ENCODE assay signal across 17 cellular contexts in the genomic region with DNA sequence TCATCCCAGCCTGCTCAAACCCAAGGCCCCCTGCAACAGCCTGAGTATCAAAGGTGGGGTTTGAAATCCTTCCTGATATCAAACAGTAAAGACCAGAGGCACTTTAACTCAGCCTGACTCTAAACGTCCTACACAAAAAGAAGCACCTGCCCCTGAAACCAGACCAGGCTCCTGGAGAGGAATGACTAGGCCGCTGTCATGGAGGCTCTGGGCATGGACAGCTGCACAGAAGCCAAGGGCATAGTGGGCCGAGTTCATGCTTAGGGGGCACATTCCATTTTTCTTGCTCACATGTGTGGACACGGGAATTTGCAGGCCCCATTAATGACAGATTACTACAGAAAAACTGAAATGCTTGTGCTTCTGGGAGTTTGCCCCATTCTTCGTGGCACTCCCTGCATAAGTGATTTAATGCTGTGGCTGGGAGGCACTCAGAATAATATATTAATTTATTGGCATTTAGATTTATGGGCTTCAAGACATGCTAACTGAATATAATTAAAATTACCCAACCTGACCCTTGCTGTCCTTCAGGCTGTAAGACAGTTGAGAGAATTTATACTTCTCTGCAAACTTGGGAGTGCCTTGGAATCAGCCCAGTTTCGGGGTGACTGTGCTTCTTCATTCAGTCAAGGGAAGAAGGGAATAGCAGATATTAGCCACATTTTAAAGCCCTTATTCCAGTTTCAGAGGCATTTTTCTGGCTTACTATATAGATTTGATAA.
DNase-seq lines count a peak whose midpoint lies in the region; ATAC-seq and TF ChIP-seq lines count a peak whose summit lies in the region.
"Had no signal": no experiment of that assay in that cellular context is flagged by ENCODE, and none has a peak within 500 bp of the region (broad histone marks: within the 10 kb centered on the region; RNA-seq: fewer than 3 reads in every experiment).

No MANE protein-coding gene starts in this region.

- intact Hi-C loops in left lung (cut with DNase I): no loop called here

- no peaks in the 10 kb centered on the region for H3K36me3 ChIP-seq in left lung
- H3K36me3 ChIP-seq: WERI-Rb-1 had no signal

- peaks cover 0 to 7% of the 10 kb centered on the region in 2 donors for H3K4me1 ChIP-seq in left lung
- H3K4me1 ChIP-seq: foreskin keratinocyte had no signal

- peaks cover 33% of the 10 kb centered on the region for H3K4me1 Mint-ChIP-seq in activated naive CD8-positive, alpha-beta T cell treated with anti-CD3 and anti-CD28 coated beads, Interleukin-2, amount 10 ng/mL, durations not matched to agents 7 days and 5 days
- H3K4me1 Mint-ChIP-seq in activated naive CD8-positive, alpha-beta T cell treated with anti-CD3 and anti-CD28 coated beads, Interleukin-2, amount 50 U/mL, for 24 hours: peaks cover 44% of the 10 kb centered on the region
- H3K4me1 Mint-ChIP-seq in T-helper 17 cell (peaks cover 42% of the 10 kb centered on the region), type B pancreatic cell (ENCODE audit: unreplicated experiment) (no peaks in the 10 kb centered on the region)
- H3K4me1 Mint-ChIP-seq: brain had no signal

- H3K4me3 ChIP-seq in left lung: no peak overlapping the region

- DNase-seq in activated naive CD8-positive, alpha-beta T cell treated with anti-CD3 and anti-CD28 coated beads, Interleukin-2, amount 10 ng/mL, durations not matched to agents 7 days and 5 days: no peak
- DNase-seq in activated naive CD8-positive, alpha-beta T cell treated with anti-CD3 and anti-CD28 coated beads, Interleukin-2, amount 50 U/mL, for 24 hours: no peak
- no peak for DNase-seq in T-helper 17 cell
- no peak for DNase-seq in left lung
- DNase-seq in type B pancreatic cell (ENCODE audit: extremely low spot score, unreplicated experiment): peak; percentile 43
- no peak for DNase-seq in NAMALWA (ENCODE audit: low spot score)
- DNase-seq: cortex of kidney, foreskin keratinocyte, KBM-7, left cardiac atrium, NCI-H1048, NCI-H2081, NCI-H510A, WERI-Rb-1 had no signal

- POLR2A ChIA-PET in activated naive CD8-positive, alpha-beta T cell treated with anti-CD3 and anti-CD28 coated beads, Interleukin-2, amount 10 ng/mL, durations not matched to agents 7 days and 5 days (lab: Charles Lee): interaction anchor here (1.0 to 3.2 kb wide), 2 partner anchors 15 to 104 kb away, joined by 6 to 21 read pairs; a partner anchor contains a TSS

- ATAC-seq in activated naive CD8-positive, alpha-beta T cell treated with anti-CD3 and anti-CD28 coated beads, Interleukin-2, amount 10 ng/mL, durations not matched to agents 7 days and 5 days (ENCODE audit: low read depth): no peak
- no peak for ATAC-seq in activated naive CD8-positive, alpha-beta T cell treated with anti-CD3 and anti-CD28 coated beads, Interleukin-2, amount 50 U/mL, for 24 hours
- ATAC-seq in T-helper 17 cell: no peak
- ATAC-seq in left lung: peak; percentile 23
- no peak for ATAC-seq in HG03280 (IDR thresholded peaks at IDR 0.05; ENCODE audit: unreplicated experiment)
- ATAC-seq: foreskin keratinocyte, left cardiac atrium, right cardiac atrium had no signal

- peaks cover 10% of the 10 kb centered on the region for H3K9me3 Mint-ChIP-seq in activated naive CD8-positive, alpha-beta T cell treated with anti-CD3 and anti-CD28 coated beads, Interleukin-2, amount 10 ng/mL, durations not matched to agents 7 days and 5 days
- no peaks in the 10 kb centered on the region for H3K9me3 Mint-ChIP-seq in activated naive CD8-positive, alpha-beta T cell treated with anti-CD3 and anti-CD28 coated beads, Interleukin-2, amount 50 U/mL, for 24 hours
- H3K9me3 Mint-ChIP-seq in type B pancreatic cell: no peaks in the 10 kb centered on the region

- H3K9me3 ChIP-seq in T-helper 17 cell (ENCODE audit: control insufficient read depth, low read length, poor library complexity, severe bottlenecking): no peaks in the 10 kb centered on the region
- no peaks in the 10 kb centered on the region for H3K9me3 ChIP-seq in left lung

- H3K36me3 Mint-ChIP-seq in activated naive CD8-positive, alpha-beta T cell treated with anti-CD3 and anti-CD28 coated beads, Interleukin-2, amount 10 ng/mL, durations not matched to agents 7 days and 5 days: peaks cover 10% of the 10 kb centered on the region
- no peaks in the 10 kb centered on the region for H3K36me3 Mint-ChIP-seq in activated naive CD8-positive, alpha-beta T cell treated with anti-CD3 and anti-CD28 coated beads, Interleukin-2, amount 50 U/mL, for 24 hours (ENCODE audit: low read depth)
- peaks cover 2% of the 10 kb centered on the region for H3K36me3 Mint-ChIP-seq in T-helper 17 cell (ENCODE audit: low read depth)
- no peaks in the 10 kb centered on the region for H3K36me3 Mint-ChIP-seq in type B pancreatic cell
- H3K36me3 Mint-ChIP-seq: brain had no signal

- peak overlapping the region; percentile 32 for H3K4me3 Mint-ChIP-seq in activated naive CD8-positive, alpha-beta T cell treated with anti-CD3 and anti-CD28 coated beads, Interleukin-2, amount 10 ng/mL, durations not matched to agents 7 days and 5 days
- no peak overlapping the region for H3K4me3 Mint-ChIP-seq in activated naive CD8-positive, alpha-beta T cell treated with anti-CD3 and anti-CD28 coated beads, Interleukin-2, amount 50 U/mL, for 24 hours
- H3K4me3 Mint-ChIP-seq in T-helper 17 cell (peak overlapping the region; percentile 88), type B pancreatic cell (no peak overlapping the region)
- H3K4me3 Mint-ChIP-seq: brain had no signal

- peak overlapping the region; percentile 83 for H3K27ac Mint-ChIP-seq in activated naive CD8-positive, alpha-beta T cell treated with anti-CD3 and anti-CD28 coated beads, Interleukin-2, amount 10 ng/mL, durations not matched to agents 7 days and 5 days
- no peak overlapping the region for H3K27ac Mint-ChIP-seq in activated naive CD8-positive, alpha-beta T cell treated with anti-CD3 and anti-CD28 coated beads, Interleukin-2, amount 50 U/mL, for 24 hours
- H3K27ac Mint-ChIP-seq in T-helper 17 cell: peak overlapping the region; percentile 89
- H3K27ac Mint-ChIP-seq in type B pancreatic cell: no peak overlapping the region
- H3K27ac Mint-ChIP-seq: brain had no signal

- TF ChIP-seq CTCF in left lung (IDR thresholded peaks at IDR 0.05) (no peak), type B pancreatic cell (conservative IDR thresholded peaks at IDR 0.05) (no peak)

- H3K27ac ChIP-seq in left lung: no peak overlapping the region
- H3K27ac ChIP-seq: foreskin keratinocyte, WERI-Rb-1 had no signal

- no peaks in the 10 kb centered on the region for H3K27me3 ChIP-seq in left lung
- H3K27me3 ChIP-seq: foreskin keratinocyte had no signal

- H3K27me3 Mint-ChIP-seq in activated naive CD8-positive, alpha-beta T cell treated with anti-CD3 and anti-CD28 coated beads, Interleukin-2, amount 10 ng/mL, durations not matched to agents 7 days and 5 days: peaks cover 12% of the 10 kb centered on the region
- no peaks in the 10 kb centered on the region for H3K27me3 Mint-ChIP-seq in activated naive CD8-positive, alpha-beta T cell treated with anti-CD3 and anti-CD28 coated beads, Interleukin-2, amount 50 U/mL, for 24 hours
- no peaks in the 10 kb centered on the region for H3K27me3 Mint-ChIP-seq in T-helper 17 cell
- H3K27me3 Mint-ChIP-seq in type B pancreatic cell: peaks cover 18% of the 10 kb centered on the region

Comparison
In these comparisons a context has a peak if more than half of its experiments do, and no peak if none do; other contexts are left out.
1. H3K27ac Mint-ChIP-seq: peak in activated naive CD8-positive, alpha-beta T cell treated with anti-CD3 and anti-CD28 coated beads, Interleukin-2, amount 10 ng/mL, durations not matched to agents 7 days and 5 days (single experiment) and T-helper 17 cell (single experiment); none in activated naive CD8-positive, alpha-beta T cell treated with anti-CD3 and anti-CD28 coated beads, Interleukin-2, amount 50 U/mL, for 24 hours (single experiment) and type B pancreatic cell (single experiment).
2. H3K4me3 Mint-ChIP-seq: peak in activated naive CD8-positive, alpha-beta T cell treated with anti-CD3 and anti-CD28 coated beads, Interleukin-2, amount 10 ng/mL, durations not matched to agents 7 days and 5 days (single experiment) and T-helper 17 cell (single experiment); none in activated naive CD8-positive, alpha-beta T cell treated with anti-CD3 and anti-CD28 coated beads, Interleukin-2, amount 50 U/mL, for 24 hours (single experiment) and type B pancreatic cell (single experiment).